Comparison of ENCODE assay signal across 15 cellular contexts in the genomic region with DNA sequence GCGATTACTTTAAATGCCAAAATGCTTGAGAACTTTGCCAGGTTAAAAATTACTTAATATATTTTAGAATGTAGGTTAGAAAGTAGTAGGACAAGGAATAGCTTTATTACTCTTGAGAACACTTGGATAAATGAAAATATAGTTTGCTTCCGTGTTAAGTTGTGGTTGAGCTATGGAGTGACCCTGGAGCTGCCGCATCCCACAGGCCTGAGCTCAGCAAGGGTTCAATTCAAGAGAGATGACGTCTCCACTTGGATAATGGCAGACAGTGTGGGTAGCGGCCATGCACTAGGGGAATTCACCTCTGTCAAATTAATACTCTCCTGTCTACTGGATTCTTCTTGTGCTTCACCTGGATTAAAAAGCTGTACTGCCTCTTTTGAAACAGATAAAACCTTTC.
DNase-seq lines count a peak whose midpoint lies in the region; ATAC-seq and TF ChIP-seq lines count a peak whose summit lies in the region.
"Had no signal": no experiment of that assay in that cellular context is flagged by ENCODE, and none has a peak within 500 bp of the region (broad histone marks: within the 10 kb centered on the region; RNA-seq: fewer than 3 reads in every experiment).

No MANE protein-coding gene starts in this region.

- intact Hi-C loops in lower lobe of right lung (cut with DNase I): no loop called here
- intact Hi-C loops in posterior cingulate gyrus (cut with DNase I): no loop called here

- no peak for TF ChIP-seq POLR2A in upper lobe of left lung (IDR thresholded peaks at IDR 0.05)

- no peak for TF ChIP-seq EP300 in upper lobe of left lung (IDR thresholded peaks at IDR 0.05)

- H3K27ac ChIP-seq in endodermal cell (ENCODE audit: low read depth, low read length) (no peak overlapping the region), lower lobe of right lung (no peak overlapping the region), upper lobe of left lung (peak overlapping the region in 3 of 4 donors; percentile 3 to 29 (median 23))
- H3K27ac ChIP-seq: 22Rv1; BLaER1 treated with 17β-estradiol and CSF1 and Interleukin-3, amounts not matched to agents 10 nM and 100 nM had no signal

- peaks cover 34% of the 10 kb centered on the region for H3K36me3 ChIP-seq in endodermal cell (ENCODE audit: control insufficient read depth, insufficient read depth, low read length)
- peaks cover 41% of the 10 kb centered on the region for H3K36me3 ChIP-seq in lower lobe of right lung
- peaks cover 0 to 44% (median 24%) of the 10 kb centered on the region in 4 donors for H3K36me3 ChIP-seq in upper lobe of left lung

- H3K4me3 Mint-ChIP-seq in endodermal cell: no peak overlapping the region
- H3K4me3 Mint-ChIP-seq: CD4-positive, CD25-positive, alpha-beta regulatory T cell had no signal

- H3K36me3 Mint-ChIP-seq in endodermal cell (ENCODE audit: low read depth): peaks cover 33% of the 10 kb centered on the region

- H3K9me3 ChIP-seq in endodermal cell (ENCODE audit: control insufficient read depth, low read length): no peaks in the 10 kb centered on the region
- no peaks in the 10 kb centered on the region for H3K9me3 ChIP-seq in lower lobe of right lung
- H3K9me3 ChIP-seq in upper lobe of left lung: no peaks in the 10 kb centered on the region
- H3K9me3 ChIP-seq: BLaER1 treated with 17β-estradiol and CSF1 and Interleukin-3, amounts not matched to agents 10 nM and 100 nM had no signal

- H3K4me3 ChIP-seq in endodermal cell (ENCODE audit: low read length) (no peak overlapping the region), lower lobe of right lung (no peak overlapping the region), upper lobe of left lung (no peak overlapping the region)
- H3K4me3 ChIP-seq: BLaER1 treated with 17β-estradiol and CSF1 and Interleukin-3, amounts not matched to agents 10 nM and 100 nM; GM12878; K562 had no signal

- WGBS in endodermal cell (ENCODE audit: insufficient coverage in 1 of 2, insufficient read length in 1 of 2), 2 experiments: 84 to 93% methylated on average over 4 to 5 of the region's 5 CpGs
- WGBS in upper lobe of left lung, 2 donors: 59 to 76% methylated on average over 5 of the region's 5 CpGs

- ATAC-seq in lower lobe of right lung (peak; percentile 65 to 78), upper lobe of left lung (ENCODE audit: low FRiP score in 2 of 2) (peak in 1 of 2 donors; percentile 67), HG02981 (IDR thresholded peaks at IDR 0.05; ENCODE audit: unreplicated experiment) (no peak)
- ATAC-seq: GM12878, HCT116, K562 had no signal

- peak overlapping the region; percentile 62 for H3K27ac Mint-ChIP-seq in endodermal cell

- no peak overlapping the region for H3K9ac ChIP-seq in endodermal cell (ENCODE audit: extremely low read depth, low read length, poor library complexity, severe bottlenecking)
- H3K9ac ChIP-seq: BLaER1 treated with 17β-estradiol and CSF1 and Interleukin-3, amounts not matched to agents 10 nM and 100 nM had no signal

- H3K27me3 Mint-ChIP-seq in endodermal cell (ENCODE audit: insufficient read depth): no peaks in the 10 kb centered on the region
- H3K27me3 Mint-ChIP-seq: CD4-positive, CD25-positive, alpha-beta regulatory T cell had no signal

- H3K27me3 ChIP-seq in endodermal cell (ENCODE audit: control insufficient read depth, insufficient read depth, low read length, poor library complexity, severe bottlenecking) (no peaks in the 10 kb centered on the region), lower lobe of right lung (ENCODE audit: low read depth) (no peaks in the 10 kb centered on the region), upper lobe of left lung (no peaks in the 10 kb centered on the region)
- H3K27me3 ChIP-seq: BLaER1 treated with 17β-estradiol and CSF1 and Interleukin-3, amounts not matched to agents 10 nM and 100 nM had no signal

- TF ChIP-seq CTCF in endodermal cell (conservative IDR thresholded peaks at IDR 0.05) (no peak), lower lobe of right lung (IDR thresholded peaks at IDR 0.05) (no peak), upper lobe of left lung (IDR thresholded peaks at IDR 0.05) (no peak)

- DNase-seq in NCI-H2227 (lab: John Stamatoyannopoulos, UW; ENCODE audit: unreplicated experiment): peak; percentile 14
- no peak for DNase-seq in NCI-H2227 treated with DMSO at 0.1 percent for 48 hours (lab: John Stamatoyannopoulos, UW)
- DNase-seq in endodermal cell: no peak
- DNase-seq in lower lobe of right lung: no peak
- DNase-seq in upper lobe of left lung: peak in 1 of 2 donors; percentile 30
- no peak for DNase-seq in DMS79 (lab: John Stamatoyannopoulos, UW)
- no peak for DNase-seq in posterior cingulate gyrus
- DNase-seq: CD4-positive, CD25-positive, alpha-beta regulatory T cell; DMS53 had no signal

- no peaks in the 10 kb centered on the region for H3K4me1 Mint-ChIP-seq in endodermal cell

- H3K4me1 ChIP-seq in endodermal cell (ENCODE audit: control insufficient read depth, insufficient read depth, low read length) (no peaks in the 10 kb centered on the region), lower lobe of right lung (no peaks in the 10 kb centered on the region), upper lobe of left lung (no peaks in the 10 kb centered on the region)

- H3K9me3 Mint-ChIP-seq in endodermal cell: no peaks in the 10 kb centered on the region
- H3K9me3 Mint-ChIP-seq: CD4-positive, CD25-positive, alpha-beta regulatory T cell had no signal

Comparison
In these comparisons a context has a peak if more than half of its experiments do, and no peak if none do; other contexts are left out.
1. H3K27ac ChIP-seq: peak in upper lobe of left lung (3 of 4); none in endodermal cell (single experiment) and lower lobe of right lung (single experiment).